ENCODE assay signal across 24 cellular contexts in the genomic region with DNA sequence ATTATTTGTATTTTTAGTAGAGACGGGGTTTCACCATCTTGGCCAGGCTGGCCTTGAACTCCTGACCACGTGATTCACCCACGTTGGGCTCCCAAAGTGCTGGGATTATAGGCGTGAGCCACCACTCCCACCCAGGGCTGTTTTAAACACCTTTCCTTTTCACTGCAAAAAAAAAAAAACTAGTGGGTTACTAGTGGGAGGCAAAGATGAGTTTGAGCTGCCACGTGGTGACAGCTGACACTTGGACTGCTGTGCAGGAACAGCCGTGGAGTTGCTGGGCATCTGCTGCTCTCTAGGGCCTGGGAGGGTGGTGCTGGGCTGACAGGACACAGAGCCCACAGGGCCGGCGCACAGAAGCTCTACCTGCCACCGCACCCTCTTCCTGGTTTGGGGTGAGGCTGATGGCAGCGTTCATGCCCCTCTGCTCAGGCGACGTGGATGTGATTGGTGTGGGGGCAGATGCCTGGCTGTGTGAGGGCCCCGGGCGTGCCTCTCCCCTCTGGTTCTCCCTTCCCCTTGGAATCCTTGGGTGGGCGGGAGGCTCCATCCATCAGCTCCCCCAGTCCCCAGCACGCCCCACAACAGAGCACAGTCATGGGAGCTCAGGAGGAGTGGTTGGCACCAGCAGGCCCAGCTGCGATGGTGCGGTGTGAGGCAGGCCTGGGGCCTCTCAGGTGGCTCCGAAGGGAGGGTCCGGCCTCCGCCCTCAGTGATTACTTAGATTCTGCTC. TPM values are rescaled to one million over a fixed set of nuclear protein-coding genes. Genes with fewer than 3 reads are reported as not detected.
"Had no signal": no experiment of that assay in that cellular context is flagged by ENCODE, and none has a peak within 500 bp of the region (broad histone marks: within the 10 kb centered on the region; RNA-seq: fewer than 3 reads in every experiment).

No MANE protein-coding gene starts in this region.

- DNase-seq: cerebellar nuclear complex; effector memory CD8-positive, alpha-beta T cell; hippocampal formation; kidney glomerular epithelial cell; lower lobe of right lung; nephron progenitor cell; sigmoid colon; small intestine; stimulated activated CD4-positive, alpha-beta T cell treated with anti-CD3 and anti-CD28 coated beads, Interleukin-12 subunit alpha, Interleukin-12 subunit beta, amount 100 ng/mL, for 4 hours; stimulated activated CD4-positive, alpha-beta T cell treated with anti-CD3 and anti-CD28 coated beads, Interleukin-2, amount 100 ng/mL, for 48 hours; stimulated activated naive CD4-positive, alpha-beta T cell treated with Interleukin-2 at 50 U/mL for 16 hours; testis; upper lobe of right lung had no signal

- H3K27ac ChIP-seq: epithelial cell of prostate, esophagus muscularis mucosa, gastroesophageal sphincter, heart left ventricle, lower lobe of right lung, neutrophil, sigmoid colon, testis, tibial nerve, upper lobe of right lung, vagina had no signal

- H3K9me3 Mint-ChIP-seq: dendritic cell treated with granulocyte-macrophage colony-stimulating factor and Interleukin-4, amounts not matched to agents 40 ng/mL and 50 ng/mL, for 4 days; effector memory CD8-positive, alpha-beta T cell; memory B cell; mesothelial cell of epicardium; nephron progenitor cell had no signal

- H3K27me3 ChIP-seq: esophagus muscularis mucosa, gastroesophageal sphincter, heart left ventricle, sigmoid colon, testis, tibial nerve, upper lobe of right lung, vagina had no signal

- H3K4me3 ChIP-seq: esophagus muscularis mucosa, gastroesophageal sphincter, heart left ventricle, lower lobe of right lung, sigmoid colon, testis, tibial nerve, upper lobe of right lung, vagina had no signal

- H3K27me3 Mint-ChIP-seq: effector memory CD8-positive, alpha-beta T cell; memory B cell had no signal

- H3K4me3 Mint-ChIP-seq: dendritic cell treated with granulocyte-macrophage colony-stimulating factor and Interleukin-4, amounts not matched to agents 40 ng/mL and 50 ng/mL, for 4 days; effector memory CD8-positive, alpha-beta T cell; memory B cell; mesothelial cell of epicardium; nephron progenitor cell had no signal

- H3K9me3 ChIP-seq: esophagus muscularis mucosa, gastroesophageal sphincter, heart left ventricle, lower lobe of right lung, neutrophil, sigmoid colon, testis, tibial nerve, upper lobe of right lung, vagina had no signal

- H3K27ac Mint-ChIP-seq: dendritic cell treated with granulocyte-macrophage colony-stimulating factor and Interleukin-4, amounts not matched to agents 40 ng/mL and 50 ng/mL, for 4 days; effector memory CD8-positive, alpha-beta T cell; memory B cell; mesothelial cell of epicardium; nephron progenitor cell had no signal

- ATAC-seq: effector memory CD8-positive, alpha-beta T cell; gastroesophageal sphincter; heart left ventricle; left lobe of liver; lower lobe of right lung; upper lobe of right lung had no signal

- H3K4me1 ChIP-seq: lower lobe of right lung had no signal

RNA-seq across cellular contexts. Expression of gene CCDC183, which starts 28.5 kb away (rescaled TPM):
- total RNA-seq: vagina had no signal
